In genomic region chr11:116696381-116696941, GRCh38 we compare ENCODE assay signal across 11 cellular contexts.
DNase-seq lines count a peak whose midpoint lies in the region; ATAC-seq and TF ChIP-seq lines count a peak whose summit lies in the region.
"Had no signal": no experiment of that assay in that cellular context is flagged by ENCODE, and none has a peak within 500 bp of the region (broad histone marks: within the 10 kb centered on the region; RNA-seq: fewer than 3 reads in every experiment).

No MANE protein-coding gene starts in this region.

- H3K4ac ChIP-seq in neuronal stem cell (ENCODE audit: low read length) = no peak overlapping the region

- no peaks in the 10 kb centered on the region for H3K79me1 ChIP-seq in neuronal stem cell (ENCODE audit: low read depth, low read length)

- no peak overlapping the region for H3K4me2 ChIP-seq in neuronal stem cell (ENCODE audit: insufficient read depth, low read length, poor library complexity, severe bottlenecking)

- TF ChIP-seq CTCF in NB4 (IDR thresholded peaks at IDR 0.05; ENCODE audit: low read depth, low read length) = no peak
- TF ChIP-seq CTCF in BE2C (IDR thresholded peaks at IDR 0.05; ENCODE audit: low read depth, low read length) = no peak

- no CpG with 5 or more reads among the region's 11 CpGs for WGBS in neuronal stem cell (ENCODE audit: extremely low coverage in 2 of 2, insufficient read length in 2 of 2, insufficient replicate concordance in 1 of 2), 2 donors

- DNase-seq in ELR (ENCODE audit: low read depth) (peak; percentile 19), NB4 (ENCODE audit: low read depth) (peak; percentile 23), caudate nucleus (lab: John Stamatoyannopoulos, UW) (peak in 10 of 61 donors; percentile 11 to 57 (median 25)), neuronal stem cell (ENCODE audit: low spot score) (no peak), BE2C (no peak), SIG-M5 (lab: John Stamatoyannopoulos, UW) (no peak), NCI-H526 treated with DMSO at 0.1 percent for 48 hours (lab: John Stamatoyannopoulos, UW) (no peak)
- DNase-seq: activated CD4-positive, alpha-beta T cell treated with anti-CD3 and anti-CD28 coated beads, Interleukin-2, amount 10 ng/mL, durations not matched to agents 7 days and 5 days; NCI-H2171; stimulated activated naive B cell treated with anti-CD40 and anti-IgM and Interleukin-4, amounts not matched to agents 10 μg/mL and 1 μg/mL and 100 μg/mL, for 72 hours had no signal

- no peak overlapping the region for H3K9ac ChIP-seq in neuronal stem cell (ENCODE audit: low read depth, low read length, poor library complexity)

- peak overlapping the region; percentile 73 for H2BK12ac ChIP-seq in neuronal stem cell (ENCODE audit: low read length)

- peak overlapping the region; percentile 21 for H3K14ac ChIP-seq in neuronal stem cell (ENCODE audit: low read length)

- ATAC-seq in GM21447 (IDR thresholded peaks at IDR 0.05; ENCODE audit: unreplicated experiment) = no peak

- H2AFZ ChIP-seq in neuronal stem cell (ENCODE audit: low read length) = no peak overlapping the region

- H3K36me3 ChIP-seq in neuronal stem cell (replicated peaks in 1 of 2; ENCODE audit: control insufficient read depth in 2 of 2, insufficient read depth in 2 of 2, low read length in 2 of 2) = no peaks in the 10 kb centered on the region
- no peaks in the 10 kb centered on the region for H3K36me3 ChIP-seq in BE2C

- no peak overlapping the region for H3K18ac ChIP-seq in neuronal stem cell (ENCODE audit: low read length)

- H3K27me3 ChIP-seq in neuronal stem cell (ENCODE audit: control insufficient read depth in 3 of 3, insufficient read depth in 3 of 3, low read depth in 1 of 3, low read length in 3 of 3) (peaks cover 0 to 20% (median 0%) of the 10 kb centered on the region in 3 experiments), BE2C (no peaks in the 10 kb centered on the region)

- H2BK5ac ChIP-seq in neuronal stem cell (ENCODE audit: low read length) = no peak overlapping the region

- no peak overlapping the region for H2BK120ac ChIP-seq in neuronal stem cell (ENCODE audit: low read depth, low read length)

- H4K91ac ChIP-seq in neuronal stem cell (ENCODE audit: low read depth, low read length, poor library complexity) = no peak overlapping the region

- H3K27ac ChIP-seq in caudate nucleus (ENCODE audit: low read depth, low read length) (peak overlapping the region; percentile 36), neuronal stem cell (replicated peaks; ENCODE audit: low read length) (no peak overlapping the region)

- H3K23ac ChIP-seq in neuronal stem cell (ENCODE audit: low read depth, low read length, poor library complexity) = peak overlapping the region; percentile 52

- H3K4me1 ChIP-seq in neuronal stem cell (ENCODE audit: control insufficient read depth in 2 of 2, insufficient read depth in 1 of 2, low read depth in 1 of 2, low read length in 2 of 2) (peaks cover 0 to 6% of the 10 kb centered on the region in 2 donors), BE2C (no peaks in the 10 kb centered on the region; the same call in 1 of the 2 replicates)

- H3K4me3 ChIP-seq in NB4 (ENCODE audit: low read depth, low read length) = no peak overlapping the region
- H3K4me3 ChIP-seq in neuronal stem cell (ENCODE audit: low read length in 2 of 2) = peak overlapping the region in 1 of 2 donors; percentile 2
- no peak overlapping the region for H3K4me3 ChIP-seq in BE2C (ENCODE audit: low read depth, low read length)

- no peak overlapping the region for H4K8ac ChIP-seq in neuronal stem cell (ENCODE audit: low read depth, low read length)

- no peak overlapping the region for H2BK15ac ChIP-seq in neuronal stem cell (ENCODE audit: low read length)

- no peak overlapping the region for H2AK5ac ChIP-seq in neuronal stem cell (ENCODE audit: low read depth, low read length)

- no peak for TF ChIP-seq POLR2A in NB4 (IDR thresholded peaks at IDR 0.05; ENCODE audit: extremely low read depth, insufficient read length)

- no peaks in the 10 kb centered on the region for H3K9me3 ChIP-seq in neuronal stem cell (replicated peaks in 1 of 2; ENCODE audit: control insufficient read depth in 2 of 2, insufficient read depth in 1 of 2, low read depth in 1 of 2, low read length in 2 of 2)
- no peaks in the 10 kb centered on the region for H3K9me3 ChIP-seq in BE2C

Comparison
In these comparisons a context has a peak if more than half of its experiments do, and no peak if none do; other contexts are left out.
1. DNase-seq: peak in ELR (single experiment) and NB4 (single experiment); none in neuronal stem cell (single experiment), BE2C (single experiment), SIG-M5 (single experiment) and NCI-H526 treated with DMSO at 0.1 percent for 48 hours (single experiment).